ENCODE assay signal across 17 cellular contexts in the genomic region with DNA sequence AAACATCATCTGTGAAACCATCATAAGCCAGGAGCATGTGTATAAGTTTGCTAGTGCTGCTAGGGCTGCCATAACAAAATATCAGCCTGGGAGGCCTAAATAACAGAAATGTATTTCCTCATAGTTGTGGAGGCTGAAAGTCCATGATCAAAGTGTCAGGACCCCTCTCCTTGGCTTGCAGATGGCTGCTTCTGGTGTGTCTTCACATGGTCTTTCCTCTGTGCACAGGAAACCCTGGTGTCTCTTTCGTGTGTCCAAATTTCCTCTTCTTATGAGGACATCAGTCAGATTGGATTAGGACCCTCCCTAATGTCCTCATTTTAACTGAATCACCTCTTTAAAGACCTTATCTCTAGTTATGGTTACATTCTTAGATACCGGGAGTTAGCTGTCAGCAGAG.
"Had no signal": no experiment of that assay in that cellular context is flagged by ENCODE, and none has a peak within 500 bp of the region (broad histone marks: within the 10 kb centered on the region; RNA-seq: fewer than 3 reads in every experiment).

No MANE protein-coding gene starts in this region.

- ATAC-seq: left cardiac atrium, left ventricle myocardium superior had no signal

- H3K4me2 ChIP-seq: hepatocyte had no signal

- H3K27ac ChIP-seq: dorsolateral prefrontal cortex, hepatocyte, parathyroid adenoma, stomach, thoracic aorta had no signal

- H2AFZ ChIP-seq: hepatocyte had no signal

- DNase-seq: cortex of kidney; dorsolateral prefrontal cortex; effector CD8-positive, alpha-beta T cell; foreskin melanocyte; head of caudate nucleus; kidney; left cardiac atrium; left ventricle myocardium superior; mesendoderm; naive B cell; stimulated activated naive CD4-positive, alpha-beta T cell; stomach; substantia nigra had no signal

- H3K9me3 ChIP-seq: stomach, thoracic aorta had no signal

- H3K4me3 ChIP-seq: dorsolateral prefrontal cortex, hepatocyte, lung, stomach, thoracic aorta had no signal

- H3K36me3 ChIP-seq: stomach, thoracic aorta had no signal

- H3K9ac ChIP-seq: parathyroid adenoma had no signal

- H3K27me3 ChIP-seq: dorsolateral prefrontal cortex, hepatocyte, stomach had no signal
